Comparison of ENCODE assay signal across 1 cellular context in the genomic region with DNA sequence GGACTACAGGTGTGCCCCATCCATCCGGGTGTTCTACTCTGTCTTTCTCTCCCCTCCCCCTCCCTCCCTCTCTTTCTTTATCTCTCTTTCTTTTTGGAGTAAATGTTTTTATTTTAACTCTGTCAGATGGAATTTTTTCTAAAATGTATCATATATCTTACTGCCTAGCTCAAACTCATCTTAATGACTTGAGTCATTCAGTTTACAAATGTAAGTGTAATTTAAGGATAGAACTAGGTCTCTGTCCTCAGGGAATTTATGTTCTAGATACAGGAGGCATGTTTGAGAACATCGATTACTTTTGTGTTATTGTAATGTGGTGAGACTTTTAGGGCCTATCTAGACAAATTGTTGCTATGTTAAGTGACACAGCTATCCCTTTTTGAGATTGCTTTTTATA.
TF ChIP-seq lines count a peak whose summit lies in the region.

No MANE protein-coding gene starts in this region.

TF ChIP-seq in WTC11, 78 proteins besides CTCF, POLR2A, EP300 and RAD21 (continued from another document):
- TF ChIP-seq AFF4 (CRISPR knock-in tag; IDR thresholded peaks at IDR 0.05; ENCODE audit: borderline replicate concordance) = no peak
- TF ChIP-seq SOX15 (CRISPR knock-in tag; IDR thresholded peaks at IDR 0.05) = no peak
- TF ChIP-seq ZNF423 (CRISPR knock-in tag; IDR thresholded peaks at IDR 0.05) = no peak
- TF ChIP-seq CREM (CRISPR knock-in tag; IDR thresholded peaks at IDR 0.05) = no peak
- TF ChIP-seq ZNF281 (CRISPR knock-in tag; IDR thresholded peaks at IDR 0.05) = no peak
- TF ChIP-seq, protein P1, sequence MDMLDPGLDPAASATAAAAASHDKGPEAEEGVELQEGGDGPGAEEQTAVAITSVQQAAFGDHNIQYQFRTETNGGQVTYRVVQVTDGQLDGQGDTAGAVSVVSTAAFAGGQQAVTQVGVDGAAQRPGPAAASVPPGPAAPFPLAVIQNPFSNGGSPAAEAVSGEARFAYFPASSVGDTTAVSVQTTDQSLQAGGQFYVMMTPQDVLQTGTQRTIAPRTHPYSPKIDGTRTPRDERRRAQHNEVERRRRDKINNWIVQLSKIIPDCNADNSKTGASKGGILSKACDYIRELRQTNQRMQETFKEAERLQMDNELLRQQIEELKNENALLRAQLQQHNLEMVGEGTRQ (CRISPR knock-in tag; IDR thresholded peaks at IDR 0.05) = no peak
- TF ChIP-seq, protein P2, sequence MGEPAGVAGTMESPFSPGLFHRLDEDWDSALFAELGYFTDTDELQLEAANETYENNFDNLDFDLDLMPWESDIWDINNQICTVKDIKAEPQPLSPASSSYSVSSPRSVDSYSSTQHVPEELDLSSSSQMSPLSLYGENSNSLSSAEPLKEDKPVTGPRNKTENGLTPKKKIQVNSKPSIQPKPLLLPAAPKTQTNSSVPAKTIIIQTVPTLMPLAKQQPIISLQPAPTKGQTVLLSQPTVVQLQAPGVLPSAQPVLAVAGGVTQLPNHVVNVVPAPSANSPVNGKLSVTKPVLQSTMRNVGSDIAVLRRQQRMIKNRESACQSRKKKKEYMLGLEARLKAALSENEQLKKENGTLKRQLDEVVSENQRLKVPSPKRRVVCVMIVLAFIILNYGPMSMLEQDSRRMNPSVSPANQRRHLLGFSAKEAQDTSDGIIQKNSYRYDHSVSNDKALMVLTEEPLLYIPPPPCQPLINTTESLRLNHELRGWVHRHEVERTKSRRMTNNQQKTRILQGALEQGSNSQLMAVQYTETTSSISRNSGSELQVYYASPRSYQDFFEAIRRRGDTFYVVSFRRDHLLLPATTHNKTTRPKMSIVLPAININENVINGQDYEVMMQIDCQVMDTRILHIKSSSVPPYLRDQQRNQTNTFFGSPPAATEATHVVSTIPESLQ (CRISPR knock-in tag; IDR thresholded peaks at IDR 0.05) = no peak
- TF ChIP-seq IRF1 (CRISPR knock-in tag; IDR thresholded peaks at IDR 0.05) = no peak
- TF ChIP-seq ZNF219 (CRISPR knock-in tag; IDR thresholded peaks at IDR 0.05; ENCODE audit: borderline replicate concordance) = no peak
- no peak for TF ChIP-seq NFYB (CRISPR knock-in tag; conservative IDR thresholded peaks at IDR 0.05; ENCODE audit: low read depth)
- TF ChIP-seq NR2C2 (CRISPR knock-in tag; IDR thresholded peaks at IDR 0.05) = no peak
